ENCODE assay signal across 1 cellular context in the genomic region with DNA sequence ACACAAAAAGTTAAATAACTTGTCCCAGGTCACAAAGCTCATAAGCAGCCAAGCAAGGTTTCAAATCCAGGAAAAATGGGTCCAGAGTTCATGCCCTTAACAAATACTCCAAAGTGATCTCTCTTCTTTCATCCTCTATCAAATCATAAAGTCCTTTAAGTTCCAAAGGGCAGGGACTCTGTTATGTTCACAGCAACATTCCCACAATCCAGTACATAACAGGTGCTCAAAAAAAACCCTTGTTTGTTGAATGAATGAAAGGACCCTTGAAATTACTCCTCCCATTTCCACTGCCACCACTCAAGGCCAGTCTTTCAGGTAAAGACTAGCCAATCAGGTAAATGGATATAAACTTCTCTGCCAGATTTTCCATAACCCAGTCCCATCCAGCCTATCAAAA.
TF ChIP-seq lines count a peak whose summit lies in the region.

No MANE protein-coding gene starts in this region.

TF ChIP-seq in A549, 52 proteins besides CTCF, POLR2A, EP300 and RAD21 (continued from another document):
- TF ChIP-seq, protein P1, sequence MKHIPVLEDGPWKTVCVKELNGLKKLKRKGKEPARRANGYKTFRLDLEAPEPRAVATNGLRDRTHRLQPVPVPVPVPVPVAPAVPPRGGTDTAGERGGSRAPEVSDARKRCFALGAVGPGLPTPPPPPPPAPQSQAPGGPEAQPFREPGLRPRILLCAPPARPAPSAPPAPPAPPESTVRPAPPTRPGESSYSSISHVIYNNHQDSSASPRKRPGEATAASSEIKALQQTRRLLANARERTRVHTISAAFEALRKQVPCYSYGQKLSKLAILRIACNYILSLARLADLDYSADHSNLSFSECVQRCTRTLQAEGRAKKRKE (CRISPR knock-in tag; IDR thresholded peaks at IDR 0.05; ENCODE audit: low read depth) = no peak
- TF ChIP-seq RNF2 (IDR thresholded peaks at IDR 0.05; ENCODE audit: borderline replicate concordance, low read depth) (no peak), TP53 (CRISPR knock-in tag; IDR thresholded peaks at IDR 0.05) (no peak), EHF (CRISPR knock-in tag; IDR thresholded peaks at IDR 0.05) (no peak), POLR2AphosphoS2 (conservative IDR thresholded peaks at IDR 0.05; ENCODE audit: low read length) (no peak), JUN (IDR thresholded peaks at IDR 0.05) (no peak), KDM1A (IDR thresholded peaks at IDR 0.05; ENCODE audit: low read depth) (no peak), MAFK (IDR thresholded peaks at IDR 0.05; ENCODE audit: partially characterized antibody) (no peak), EHMT2 (IDR thresholded peaks at IDR 0.05; ENCODE audit: low read depth) (no peak), ZC3H11A (IDR thresholded peaks at IDR 0.05) (no peak), PHF8 (IDR thresholded peaks at IDR 0.05; ENCODE audit: borderline replicate concordance, low read depth) (no peak)
- TF ChIP-seq, protein P2, sequence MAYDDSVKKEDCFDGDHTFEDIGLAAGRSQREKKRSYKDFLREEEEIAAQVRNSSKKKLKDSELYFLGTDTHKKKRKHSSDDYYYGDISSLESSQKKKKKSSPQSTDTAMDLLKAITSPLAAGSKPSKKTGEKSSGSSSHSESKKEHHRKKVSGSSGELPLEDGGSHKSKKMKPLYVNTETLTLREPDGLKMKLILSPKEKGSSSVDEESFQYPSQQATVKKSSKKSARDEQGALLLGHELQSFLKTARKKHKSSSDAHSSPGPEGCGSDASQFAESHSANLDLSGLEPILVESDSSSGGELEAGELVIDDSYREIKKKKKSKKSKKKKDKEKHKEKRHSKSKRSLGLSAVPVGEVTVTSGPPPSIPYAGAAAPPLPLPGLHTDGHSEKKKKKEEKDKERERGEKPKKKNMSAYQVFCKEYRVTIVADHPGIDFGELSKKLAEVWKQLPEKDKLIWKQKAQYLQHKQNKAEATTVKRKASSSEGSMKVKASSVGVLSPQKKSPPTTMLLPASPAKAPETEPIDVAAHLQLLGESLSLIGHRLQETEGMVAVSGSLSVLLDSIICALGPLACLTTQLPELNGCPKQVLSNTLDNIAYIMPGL (CRISPR knock-in tag; IDR thresholded peaks at IDR 0.05; ENCODE audit: borderline replicate concordance) = no peak
- TF ChIP-seq, protein P3, sequence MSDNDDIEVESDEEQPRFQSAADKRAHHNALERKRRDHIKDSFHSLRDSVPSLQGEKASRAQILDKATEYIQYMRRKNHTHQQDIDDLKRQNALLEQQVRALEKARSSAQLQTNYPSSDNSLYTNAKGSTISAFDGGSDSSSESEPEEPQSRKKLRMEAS (IDR thresholded peaks at IDR 0.05) = no peak
- TF ChIP-seq, protein P4, sequence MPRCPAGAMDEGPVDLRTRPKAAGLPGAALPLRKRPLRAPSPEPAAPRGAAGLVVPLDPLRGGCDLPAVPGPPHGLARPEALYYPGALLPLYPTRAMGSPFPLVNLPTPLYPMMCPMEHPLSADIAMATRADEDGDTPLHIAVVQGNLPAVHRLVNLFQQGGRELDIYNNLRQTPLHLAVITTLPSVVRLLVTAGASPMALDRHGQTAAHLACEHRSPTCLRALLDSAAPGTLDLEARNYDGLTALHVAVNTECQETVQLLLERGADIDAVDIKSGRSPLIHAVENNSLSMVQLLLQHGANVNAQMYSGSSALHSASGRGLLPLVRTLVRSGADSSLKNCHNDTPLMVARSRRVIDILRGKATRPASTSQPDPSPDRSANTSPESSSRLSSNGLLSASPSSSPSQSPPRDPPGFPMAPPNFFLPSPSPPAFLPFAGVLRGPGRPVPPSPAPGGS (IDR thresholded peaks at IDR 0.05) = no peak
- TF ChIP-seq, protein P5, sequence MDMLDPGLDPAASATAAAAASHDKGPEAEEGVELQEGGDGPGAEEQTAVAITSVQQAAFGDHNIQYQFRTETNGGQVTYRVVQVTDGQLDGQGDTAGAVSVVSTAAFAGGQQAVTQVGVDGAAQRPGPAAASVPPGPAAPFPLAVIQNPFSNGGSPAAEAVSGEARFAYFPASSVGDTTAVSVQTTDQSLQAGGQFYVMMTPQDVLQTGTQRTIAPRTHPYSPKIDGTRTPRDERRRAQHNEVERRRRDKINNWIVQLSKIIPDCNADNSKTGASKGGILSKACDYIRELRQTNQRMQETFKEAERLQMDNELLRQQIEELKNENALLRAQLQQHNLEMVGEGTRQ (IDR thresholded peaks at IDR 0.05) = no peak
